12 cellular contexts compared by ENCODE assay signal in genomic region chr3:53163459-53164387, GRCh38. TPM values are rescaled to one million over a fixed set of nuclear protein-coding genes. Genes with fewer than 3 reads are reported as not detected.
DNase-seq lines count a peak whose midpoint lies in the region; ATAC-seq and TF ChIP-seq lines count a peak whose summit lies in the region.
"Had no signal": no experiment of that assay in that cellular context is flagged by ENCODE, and none has a peak within 500 bp of the region (broad histone marks: within the 10 kb centered on the region; RNA-seq: fewer than 3 reads in every experiment).

No MANE protein-coding gene starts in this region.

- POLR2A ChIA-PET in naive thymus-derived CD8-positive, alpha-beta T cell (lab: Charles Lee): no interaction called here

- peaks cover 0 to 1% (median 0%) of the 10 kb centered on the region in 3 donors for H3K27me3 Mint-ChIP-seq in CD14-positive monocyte (ENCODE audit: low read depth in 3 of 3)
- H3K27me3 Mint-ChIP-seq in naive thymus-derived CD8-positive, alpha-beta T cell: peaks cover 0 to 2% (median 0%) of the 10 kb centered on the region in 5 donors

- peak overlapping the region; percentile 93 to 99 (median 96) for H3K27ac Mint-ChIP-seq in CD14-positive monocyte
- peak overlapping the region; percentile 76 to 92 (median 88) for H3K27ac Mint-ChIP-seq in naive thymus-derived CD8-positive, alpha-beta T cell

- peaks cover 81% of the 10 kb centered on the region for H3K4me1 Mint-ChIP-seq in CD14-positive monocyte
- H3K4me1 Mint-ChIP-seq in naive thymus-derived CD8-positive, alpha-beta T cell: peaks cover 31 to 64% (median 46%) of the 10 kb centered on the region in 4 donors

- H3K27ac ChIP-seq in HL-60 (replicated peaks) (peak overlapping the region; percentile 59), body of pancreas (peak overlapping the region; percentile 37 to 97 (median 95)), Peyer's patch (peak overlapping the region in 2 of 4 donors; percentile 86 to 98)

- peaks cover 0 to 1% (median 0%) of the 10 kb centered on the region in 7 donors for H3K9me3 Mint-ChIP-seq in CD14-positive monocyte
- no peaks in the 10 kb centered on the region for H3K9me3 Mint-ChIP-seq in naive thymus-derived CD8-positive, alpha-beta T cell

- TF ChIP-seq CTCF in CD14-positive monocyte (IDR thresholded peaks at IDR 0.05): no peak
- no peak for TF ChIP-seq CTCF in HL-60 (IDR thresholded peaks at IDR 0.05; ENCODE audit: insufficient read depth, low read length)
- TF ChIP-seq CTCF in body of pancreas (IDR thresholded peaks at IDR 0.05): no peak
- TF ChIP-seq CTCF in Peyer's patch (IDR thresholded peaks at IDR 0.05): no peak

- H3K36me3 ChIP-seq in body of pancreas (replicated peaks in 1 of 2; ENCODE audit: insufficient read depth in 1 of 2, low read depth in 2 of 2): no peaks in the 10 kb centered on the region
- peaks cover 0 to 12% (median 0%) of the 10 kb centered on the region in 3 donors for H3K36me3 ChIP-seq in Peyer's patch

- no peak for DNase-seq in CD14-positive monocyte (ENCODE audit: low spot score)
- DNase-seq in HL-60 (ENCODE audit: low read depth in 1 of 2, low spot score in 1 of 2): no peak
- no peak for DNase-seq in body of pancreas
- DNase-seq in naive thymus-derived CD8-positive, alpha-beta T cell: no peak
- no peak for DNase-seq in stimulated activated CD4-positive, alpha-beta T cell treated with anti-CD3 and anti-CD28 coated beads, Interleukin-4, amount 100 ng/mL, for 4 hours
- no peak for DNase-seq in Peyer's patch
- DNase-seq: aorta, DND-41, NCI-H187 had no signal

- peak overlapping the region; percentile 87 to 100 for H3K4me3 Mint-ChIP-seq in CD14-positive monocyte
- peak overlapping the region; percentile 81 to 95 (median 88) for H3K4me3 Mint-ChIP-seq in naive thymus-derived CD8-positive, alpha-beta T cell

- TF ChIP-seq POLR2A in body of pancreas (IDR thresholded peaks at IDR 0.05) (no peak), Peyer's patch (IDR thresholded peaks at IDR 0.05) (no peak)

- ATAC-seq in body of pancreas (no peak), GM19324 (IDR thresholded peaks at IDR 0.05; ENCODE audit: low FRiP score, unreplicated experiment) (no peak)
- no peak for ATAC-seq in naive thymus-derived CD8-positive, alpha-beta T cell
- no peak for ATAC-seq in activated CD4-positive, CD25-positive, alpha-beta regulatory T cell treated with anti-CD3 and anti-CD28 coated beads, Interleukin-2, amount 50 U/mL, for 24 hours
- ATAC-seq: right cardiac atrium had no signal

- WGBS in body of pancreas, 2 donors: 56 to 61% methylated on average over 6 of the region's 6 CpGs

- intact Hi-C loops in CD14-positive monocyte (cut with micrococcal nuclease) (loop anchor here (5.0 to 10.0 kb wide), 3 partner anchors 41 to 94 kb away; partner anchors contain the start of gene TKT (in 1 of the 2)), body of pancreas (cut with DNase I) (no loop called here)

- peaks cover 67% of the 10 kb centered on the region for H3K4me1 ChIP-seq in body of pancreas
- H3K4me1 ChIP-seq in Peyer's patch: peaks cover 6 to 71% (median 30%) of the 10 kb centered on the region in 4 donors

- H3K4me3 ChIP-seq in HL-60 (replicated peaks; ENCODE audit: insufficient read depth, low read length) (peak overlapping the region; percentile 82), body of pancreas (no peak overlapping the region), Peyer's patch (peak overlapping the region in 2 of 4 donors; percentile 77 to 99)

- H3K9me3 ChIP-seq in body of pancreas (no peaks in the 10 kb centered on the region), Peyer's patch (no peaks in the 10 kb centered on the region)

- peaks cover 16 to 38% of the 10 kb centered on the region in 2 donors for H3K36me3 Mint-ChIP-seq in CD14-positive monocyte
- H3K36me3 Mint-ChIP-seq in naive thymus-derived CD8-positive, alpha-beta T cell: no peaks in the 10 kb centered on the region

- no peaks in the 10 kb centered on the region for H3K27me3 ChIP-seq in HL-60 (ENCODE audit: insufficient read depth, poor library complexity, severe bottlenecking)
- H3K27me3 ChIP-seq in body of pancreas: no peaks in the 10 kb centered on the region
- H3K27me3 ChIP-seq in Peyer's patch: no peaks in the 10 kb centered on the region

RNA-seq across cellular contexts. Expression of gene PRKCD, which starts 2.7 kb away (rescaled TPM):
- 100 to 1,000 TPM; 123 to 158 TPM for polyA plus RNA-seq in CD14-positive monocyte
- total RNA-seq in body of pancreas: 10 to 100 TPM; 15.5 to 16.9 TPM
- 10 to 100 TPM; 11.0 to 11.8 TPM for total RNA-seq in naive thymus-derived CD8-positive, alpha-beta T cell
- 10 to 100 TPM in 2 of 3 donors, 1 to 10 TPM in 1; 5.5 to 12.2 (median 10.4) TPM for polyA plus RNA-seq in naive thymus-derived CD8-positive, alpha-beta T cell
- 10 to 100 TPM; 36.3 to 73.1 (median 70.6) TPM for total RNA-seq in Peyer's patch

RNA-seq across cellular contexts. Expression of gene RFT1, which starts 33.5 kb away (rescaled TPM):
- polyA plus RNA-seq in CD14-positive monocyte: 10 to 100 TPM; 25.6 to 34.9 TPM
- total RNA-seq in body of pancreas: 10 to 100 TPM; 10.6 to 19.8 TPM
- total RNA-seq in naive thymus-derived CD8-positive, alpha-beta T cell: 10 to 100 TPM; 24.1 to 28.1 TPM
- polyA plus RNA-seq in naive thymus-derived CD8-positive, alpha-beta T cell: 10 to 100 TPM; 16.4 to 26.3 (median 22.4) TPM
- 10 to 100 TPM in 3 of 4 donors, 1 to 10 TPM in 1; 9.0 to 19.8 (median 10.8) TPM for total RNA-seq in Peyer's patch
